In the genomic region with DNA sequence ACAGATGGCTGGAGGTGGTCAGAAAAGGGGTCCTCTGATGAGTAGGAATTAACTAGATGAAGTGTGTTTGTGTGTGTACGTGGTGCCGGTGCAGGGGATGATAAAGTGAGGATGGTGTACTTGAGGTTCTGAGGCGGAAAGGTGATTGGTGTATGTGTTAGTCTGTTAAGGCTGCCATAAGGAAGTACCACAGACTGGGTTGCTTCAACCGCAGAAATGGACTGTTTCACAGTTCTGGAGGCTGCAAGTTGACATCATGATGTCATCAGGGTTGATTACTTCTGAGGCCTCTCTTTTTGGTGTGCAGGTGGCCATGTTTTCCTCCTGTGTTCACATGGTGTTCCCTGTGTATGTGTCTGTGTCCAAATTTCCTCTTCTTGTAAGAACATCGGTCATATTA, we compare ENCODE assay signal across 2 cellular contexts.
TF ChIP-seq lines count a peak whose summit lies in the region.

No MANE protein-coding gene starts in this region.

TF ChIP-seq in GM23338, 12 proteins besides CTCF, POLR2A, EP300 and RAD21 (continued from another document and continues in another):
- TF ChIP-seq ETS1 (IDR thresholded peaks at IDR 0.05), result no peak
- TF ChIP-seq JUNB (IDR thresholded peaks at IDR 0.05; ENCODE audit: unreplicated experiment), result no peak
- TF ChIP-seq NANOG (IDR thresholded peaks at IDR 0.05; ENCODE audit: borderline replicate concordance), result no peak
- no peak for TF ChIP-seq ZNF114 (CRISPR knock-in tag; IDR thresholded peaks at IDR 0.05)
- TF ChIP-seq ZNF331 (CRISPR knock-in tag; IDR thresholded peaks at IDR 0.05; ENCODE audit: low read depth), result no peak
- TF ChIP-seq, protein P1, sequence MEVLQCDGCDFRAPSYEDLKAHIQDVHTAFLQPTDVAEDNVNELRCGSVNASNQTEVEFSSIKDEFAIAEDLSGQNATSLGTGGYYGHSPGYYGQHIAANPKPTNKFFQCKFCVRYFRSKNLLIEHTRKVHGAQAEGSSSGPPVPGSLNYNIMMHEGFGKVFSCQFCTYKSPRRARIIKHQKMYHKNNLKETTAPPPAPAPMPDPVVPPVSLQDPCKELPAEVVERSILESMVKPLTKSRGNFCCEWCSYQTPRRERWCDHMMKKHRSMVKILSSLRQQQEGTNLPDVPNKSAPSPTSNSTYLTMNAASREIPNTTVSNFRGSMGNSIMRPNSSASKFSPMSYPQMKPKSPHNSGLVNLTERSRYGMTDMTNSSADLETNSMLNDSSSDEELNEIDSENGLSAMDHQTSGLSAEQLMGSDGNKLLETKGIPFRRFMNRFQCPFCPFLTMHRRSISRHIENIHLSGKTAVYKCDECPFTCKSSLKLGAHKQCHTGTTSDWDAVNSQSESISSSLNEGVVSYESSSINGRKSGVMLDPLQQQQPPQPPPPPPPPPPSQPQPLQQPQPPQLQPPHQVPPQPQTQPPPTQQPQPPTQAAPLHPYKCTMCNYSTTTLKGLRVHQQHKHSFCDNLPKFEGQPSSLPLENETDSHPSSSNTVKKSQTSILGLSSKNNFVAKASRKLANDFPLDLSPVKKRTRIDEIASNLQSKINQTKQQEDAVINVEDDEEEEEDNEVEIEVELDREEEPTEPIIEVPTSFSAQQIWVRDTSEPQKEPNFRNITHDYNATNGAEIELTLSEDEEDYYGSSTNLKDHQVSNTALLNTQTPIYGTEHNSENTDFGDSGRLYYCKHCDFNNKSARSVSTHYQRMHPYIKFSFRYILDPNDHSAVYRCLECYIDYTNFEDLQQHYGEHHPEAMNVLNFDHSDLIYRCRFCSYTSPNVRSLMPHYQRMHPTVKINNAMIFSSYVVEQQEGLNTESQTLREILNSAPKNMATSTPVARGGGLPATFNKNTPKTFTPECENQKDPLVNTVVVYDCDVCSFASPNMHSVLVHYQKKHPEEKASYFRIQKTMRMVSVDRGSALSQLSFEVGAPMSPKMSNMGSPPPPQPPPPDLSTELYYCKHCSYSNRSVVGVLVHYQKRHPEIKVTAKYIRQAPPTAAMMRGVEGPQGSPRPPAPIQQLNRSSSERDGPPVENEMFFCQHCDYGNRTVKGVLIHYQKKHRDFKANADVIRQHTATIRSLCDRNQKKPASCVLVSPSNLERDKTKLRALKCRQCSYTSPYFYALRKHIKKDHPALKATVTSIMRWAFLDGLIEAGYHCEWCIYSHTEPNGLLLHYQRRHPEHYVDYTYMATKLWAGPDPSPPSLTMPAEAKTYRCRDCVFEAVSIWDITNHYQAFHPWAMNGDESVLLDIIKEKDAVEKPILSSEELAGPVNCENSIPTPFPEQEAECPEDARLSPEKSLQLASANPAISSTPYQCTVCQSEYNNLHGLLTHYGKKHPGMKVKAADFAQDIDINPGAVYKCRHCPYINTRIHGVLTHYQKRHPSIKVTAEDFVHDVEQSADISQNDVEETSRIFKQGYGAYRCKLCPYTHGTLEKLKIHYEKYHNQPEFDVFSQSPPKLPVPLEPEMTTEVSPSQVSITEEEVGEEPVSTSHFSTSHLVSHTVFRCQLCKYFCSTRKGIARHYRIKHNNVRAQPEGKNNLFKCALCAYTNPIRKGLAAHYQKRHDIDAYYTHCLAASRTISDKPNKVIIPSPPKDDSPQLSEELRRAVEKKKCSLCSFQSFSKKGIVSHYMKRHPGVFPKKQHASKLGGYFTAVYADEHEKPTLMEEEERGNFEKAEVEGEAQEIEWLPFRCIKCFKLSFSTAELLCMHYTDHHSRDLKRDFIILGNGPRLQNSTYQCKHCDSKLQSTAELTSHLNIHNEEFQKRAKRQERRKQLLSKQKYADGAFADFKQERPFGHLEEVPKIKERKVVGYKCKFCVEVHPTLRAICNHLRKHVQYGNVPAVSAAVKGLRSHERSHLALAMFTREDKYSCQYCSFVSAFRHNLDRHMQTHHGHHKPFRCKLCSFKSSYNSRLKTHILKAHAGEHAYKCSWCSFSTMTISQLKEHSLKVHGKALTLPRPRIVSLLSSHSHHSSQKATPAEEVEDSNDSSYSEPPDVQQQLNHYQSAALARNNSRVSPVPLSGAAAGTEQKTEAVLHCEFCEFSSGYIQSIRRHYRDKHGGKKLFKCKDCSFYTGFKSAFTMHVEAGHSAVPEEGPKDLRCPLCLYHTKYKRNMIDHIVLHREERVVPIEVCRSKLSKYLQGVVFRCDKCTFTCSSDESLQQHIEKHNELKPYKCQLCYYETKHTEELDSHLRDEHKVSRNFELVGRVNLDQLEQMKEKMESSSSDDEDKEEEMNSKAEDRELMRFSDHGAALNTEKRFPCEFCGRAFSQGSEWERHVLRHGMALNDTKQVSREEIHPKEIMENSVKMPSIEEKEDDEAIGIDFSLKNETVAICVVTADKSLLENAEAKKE (CRISPR knock-in tag; IDR thresholded peaks at IDR 0.05), result no peak
- no peak for TF ChIP-seq EZH2 (IDR thresholded peaks at IDR 0.05; ENCODE audit: low read depth, unreplicated experiment)
- no peak for TF ChIP-seq POLR2AphosphoS5 (IDR thresholded peaks at IDR 0.05; ENCODE audit: low read depth)
- no peak for TF ChIP-seq STAT1 (IDR thresholded peaks at IDR 0.05; ENCODE audit: unreplicated experiment)
- TF ChIP-seq, protein P2, sequence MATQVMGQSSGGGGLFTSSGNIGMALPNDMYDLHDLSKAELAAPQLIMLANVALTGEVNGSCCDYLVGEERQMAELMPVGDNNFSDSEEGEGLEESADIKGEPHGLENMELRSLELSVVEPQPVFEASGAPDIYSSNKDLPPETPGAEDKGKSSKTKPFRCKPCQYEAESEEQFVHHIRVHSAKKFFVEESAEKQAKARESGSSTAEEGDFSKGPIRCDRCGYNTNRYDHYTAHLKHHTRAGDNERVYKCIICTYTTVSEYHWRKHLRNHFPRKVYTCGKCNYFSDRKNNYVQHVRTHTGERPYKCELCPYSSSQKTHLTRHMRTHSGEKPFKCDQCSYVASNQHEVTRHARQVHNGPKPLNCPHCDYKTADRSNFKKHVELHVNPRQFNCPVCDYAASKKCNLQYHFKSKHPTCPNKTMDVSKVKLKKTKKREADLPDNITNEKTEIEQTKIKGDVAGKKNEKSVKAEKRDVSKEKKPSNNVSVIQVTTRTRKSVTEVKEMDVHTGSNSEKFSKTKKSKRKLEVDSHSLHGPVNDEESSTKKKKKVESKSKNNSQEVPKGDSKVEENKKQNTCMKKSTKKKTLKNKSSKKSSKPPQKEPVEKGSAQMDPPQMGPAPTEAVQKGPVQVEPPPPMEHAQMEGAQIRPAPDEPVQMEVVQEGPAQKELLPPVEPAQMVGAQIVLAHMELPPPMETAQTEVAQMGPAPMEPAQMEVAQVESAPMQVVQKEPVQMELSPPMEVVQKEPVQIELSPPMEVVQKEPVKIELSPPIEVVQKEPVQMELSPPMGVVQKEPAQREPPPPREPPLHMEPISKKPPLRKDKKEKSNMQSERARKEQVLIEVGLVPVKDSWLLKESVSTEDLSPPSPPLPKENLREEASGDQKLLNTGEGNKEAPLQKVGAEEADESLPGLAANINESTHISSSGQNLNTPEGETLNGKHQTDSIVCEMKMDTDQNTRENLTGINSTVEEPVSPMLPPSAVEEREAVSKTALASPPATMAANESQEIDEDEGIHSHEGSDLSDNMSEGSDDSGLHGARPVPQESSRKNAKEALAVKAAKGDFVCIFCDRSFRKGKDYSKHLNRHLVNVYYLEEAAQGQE (IDR thresholded peaks at IDR 0.05; ENCODE audit: unreplicated experiment), result no peak

TF ChIP-seq in neural cell, 6 proteins besides CTCF, POLR2A, EP300 and RAD21 (continued from another document):
- TF ChIP-seq, protein P2 (IDR thresholded peaks at IDR 0.05; ENCODE audit: borderline replicate concordance), result no peak
